8 cellular contexts compared by ENCODE assay signal in genomic region chr9:129665008-129665771, GRCh38. TPM values are rescaled to one million over a fixed set of nuclear protein-coding genes. Genes with fewer than 3 reads are reported as not detected.
DNase-seq lines count a peak whose midpoint lies in the region; ATAC-seq and TF ChIP-seq lines count a peak whose summit lies in the region.

PRRX2 (plus strand) TSS chr9:129665647; CDS start chr9:129665868, 221 bp downstream.

- peaks cover 7 to 15% of the 10 kb centered on the region in 2 donors for H3K4me1 ChIP-seq in neuronal stem cell (ENCODE audit: control insufficient read depth in 2 of 2, insufficient read depth in 1 of 2, low read depth in 1 of 2, low read length in 2 of 2)

- ATAC-seq in HG02884 (IDR thresholded peaks at IDR 0.05; ENCODE audit: unreplicated experiment) (no peak), HG02642 (IDR thresholded peaks at IDR 0.05; ENCODE audit: poor library complexity, unreplicated experiment) (no peak)

- H3K14ac ChIP-seq in neuronal stem cell (ENCODE audit: low read length), result no peak within 1 kb of the TSS

- WGBS in neuronal stem cell (ENCODE audit: extremely low coverage in 2 of 2, insufficient read length in 2 of 2, insufficient replicate concordance in 1 of 2), 2 donors, result no CpG with 5 or more reads among the region's 60 CpGs

- no peaks in the 10 kb centered on the region for H3K36me3 Mint-ChIP-seq in endothelial cell (ENCODE audit: low read depth, unreplicated experiment)

- H2AK5ac ChIP-seq in neuronal stem cell (ENCODE audit: low read depth, low read length), result peak within 1 kb of the TSS; percentile 88

- H3K27me3 ChIP-seq in neuronal stem cell (ENCODE audit: control insufficient read depth in 3 of 3, insufficient read depth in 3 of 3, low read depth in 1 of 3, low read length in 3 of 3), result peaks cover 0 to 74% (median 24%) of the 10 kb centered on the region in 3 experiments

- H3K4me3 ChIP-seq in neuronal stem cell (ENCODE audit: low read length in 2 of 2), result peak within 1 kb of the TSS; percentile 17 to 77

- in situ Hi-C loops in GM13976 (cut with MboI; ENCODE audit: low sequenced_read_pairs, unreplicated experiment), result no loop called here

- peak within 1 kb of the TSS; percentile 60 for H2BK15ac ChIP-seq in neuronal stem cell (ENCODE audit: low read length)

- no peaks in the 10 kb centered on the region for H3K79me1 ChIP-seq in neuronal stem cell (ENCODE audit: low read depth, low read length)

- H2AFZ ChIP-seq in neuronal stem cell (ENCODE audit: low read length), result peak within 1 kb of the TSS; percentile 86

- peak within 1 kb of the TSS; percentile 94 for H3K18ac ChIP-seq in neuronal stem cell (ENCODE audit: low read length)

- peak within 1 kb of the TSS; percentile 79 for H3K4me2 ChIP-seq in neuronal stem cell (ENCODE audit: insufficient read depth, low read length, poor library complexity, severe bottlenecking)

- no peaks in the 10 kb centered on the region for H3K9me3 ChIP-seq in neuronal stem cell (replicated peaks in 1 of 2; ENCODE audit: control insufficient read depth in 2 of 2, insufficient read depth in 1 of 2, low read depth in 1 of 2, low read length in 2 of 2)

- no peak within 1 kb of the TSS for H3K27ac Mint-ChIP-seq in endothelial cell (ENCODE audit: unreplicated experiment)

- peak within 1 kb of the TSS; percentile 67 for H3K9ac ChIP-seq in neuronal stem cell (ENCODE audit: low read depth, low read length, poor library complexity)

- no peak within 1 kb of the TSS for H3K23ac ChIP-seq in neuronal stem cell (ENCODE audit: low read depth, low read length, poor library complexity)

- H4K8ac ChIP-seq in neuronal stem cell (ENCODE audit: low read depth, low read length), result peak within 1 kb of the TSS; percentile 99

- H3K36me3 ChIP-seq in neuronal stem cell (replicated peaks in 1 of 2; ENCODE audit: control insufficient read depth in 2 of 2, insufficient read depth in 2 of 2, low read length in 2 of 2), result no peaks in the 10 kb centered on the region

- H2BK120ac ChIP-seq in neuronal stem cell (ENCODE audit: low read depth, low read length), result peak within 1 kb of the TSS; percentile 97

- peak within 1 kb of the TSS; percentile 27 for H3K27ac ChIP-seq in neuronal stem cell (replicated peaks; ENCODE audit: low read length)

- H2BK5ac ChIP-seq in neuronal stem cell (ENCODE audit: low read length), result no peak within 1 kb of the TSS

- peak; percentile 65 for DNase-seq in GM13976 (ENCODE audit: low spot score)
- DNase-seq in activated CD4-positive, alpha-beta T cell treated with anti-CD3 and anti-CD28 coated beads for 4 hours, result peak; percentile 23 to 35
- peak; percentile 51 for DNase-seq in endothelial cell (ENCODE audit: low spot score)
- peak; percentile 55 for DNase-seq in neuronal stem cell (ENCODE audit: low spot score)
- DNase-seq in NCI-H446 (lab: John Stamatoyannopoulos, UW), result no peak
- DNase-seq in NCI-H2107 (lab: John Stamatoyannopoulos, UW), result no peak

- H2BK12ac ChIP-seq in neuronal stem cell (ENCODE audit: low read length), result no peak within 1 kb of the TSS

- peak within 1 kb of the TSS; percentile 48 for H4K91ac ChIP-seq in neuronal stem cell (ENCODE audit: low read depth, low read length, poor library complexity)

- TF ChIP-seq CTCF in GM13976 (IDR thresholded peaks at IDR 0.05; ENCODE audit: borderline replicate concordance, control extremely low read depth, extremely low read depth, insufficient read depth, missing control alignments), result no peak
- no peak for TF ChIP-seq CTCF in endothelial cell (IDR thresholded peaks at IDR 0.05; ENCODE audit: unreplicated experiment)

- H3K27me3 Mint-ChIP-seq in endothelial cell (ENCODE audit: unreplicated experiment), result peaks cover 9% of the 10 kb centered on the region

- H3K9me3 Mint-ChIP-seq in endothelial cell (ENCODE audit: unreplicated experiment), result no peaks in the 10 kb centered on the region

- peaks cover 4% of the 10 kb centered on the region for H3K4me1 Mint-ChIP-seq in endothelial cell (ENCODE audit: unreplicated experiment)

- peak within 1 kb of the TSS; percentile 74 for H3K4me3 Mint-ChIP-seq in endothelial cell (ENCODE audit: unreplicated experiment)

- H3K4ac ChIP-seq in neuronal stem cell (ENCODE audit: low read length), result no peak within 1 kb of the TSS

RNA-seq across cellular contexts. Expression of gene PRRX2, which starts in this region (rescaled TPM):
- 0.21 TPM for total RNA-seq in endothelial cell (ENCODE audit: unreplicated experiment)
- 26.3 TPM for polyA plus RNA-seq in neuronal stem cell (2013, experiment 1 of 2)
- polyA plus RNA-seq in neuronal stem cell (2013, experiment 2 of 2), result 25.0 TPM

Comparison
In these comparisons a context has a peak if more than half of its experiments do, and no peak if none do; other contexts are left out.
1. Peak in DNase-seq in endothelial cell; RNA of the gene not detected or under 1 TPM.
2. DNase-seq: peak in GM13976 (single experiment), activated CD4-positive, alpha-beta T cell treated with anti-CD3 and anti-CD28 coated beads for 4 hours (2 of 2) and neuronal stem cell (single experiment); none in NCI-H446 (0 of 2) and NCI-H2107 (single experiment).